ENCODE assay signal across 22 cellular contexts in genomic region chr13:87235621-87236020, GRCh38.
"Had no signal": no experiment of that assay in that cellular context is flagged by ENCODE, and none has a peak within 500 bp of the region (broad histone marks: within the 10 kb centered on the region; RNA-seq: fewer than 3 reads in every experiment).

No MANE protein-coding gene starts in this region.

- H3K36me3 Mint-ChIP-seq: activated naive CD4-positive, alpha-beta T cell treated with anti-CD3 and anti-CD28 coated beads, Interleukin-2, amount 50 U/mL, for 72 hours; naive B cell; T-cell had no signal

- H3K9me3 ChIP-seq: ascending aorta, sigmoid colon, thoracic aorta, upper lobe of left lung had no signal

- H3K27me3 ChIP-seq: ascending aorta, esophagus squamous epithelium, heart right ventricle, sigmoid colon, upper lobe of left lung had no signal

- H3K4me1 Mint-ChIP-seq: naive B cell, neural crest cell, T-cell had no signal

- H3K36me3 ChIP-seq: ascending aorta, esophagus squamous epithelium, heart right ventricle, sigmoid colon, thoracic aorta, upper lobe of left lung had no signal

- H3K4me3 ChIP-seq: ascending aorta, coronary artery, esophagus squamous epithelium, heart right ventricle, lung, sigmoid colon, thoracic aorta, upper lobe of left lung had no signal

- H3K27me3 Mint-ChIP-seq: naive B cell, T-cell had no signal

- H3K27ac ChIP-seq: ascending aorta, coronary artery, esophagus squamous epithelium, heart right ventricle, sigmoid colon, thoracic aorta, upper lobe of left lung had no signal

- ATAC-seq: activated CD8-positive, alpha-beta T cell treated with anti-CD3 and anti-CD28 coated beads, Interleukin-2, amount 10 ng/mL, durations not matched to agents 7 days and 5 days; activated naive CD4-positive, alpha-beta T cell treated with anti-CD3 and anti-CD28 coated beads, Interleukin-2, amount 50 U/mL, for 72 hours; heart right ventricle; T-cell had no signal

- H3K27ac Mint-ChIP-seq: activated CD8-positive, alpha-beta T cell treated with anti-CD3 and anti-CD28 coated beads, Interleukin-2, amount 10 ng/mL, durations not matched to agents 7 days and 5 days; activated naive CD4-positive, alpha-beta T cell treated with anti-CD3 and anti-CD28 coated beads, Interleukin-2, amount 50 U/mL, for 72 hours; naive B cell; T-cell; T-helper 2 cell treated with Interferon-gamma antibody and Interleukin-4, amounts not matched to agents 5 μg/mL and 100 μg/mL, for 36 hours had no signal

- DNase-seq: activated CD4-positive, alpha-beta T cell treated with anti-CD3 and anti-CD28 coated beads for 1 hour; activated CD4-positive, alpha-beta T cell treated with anti-CD3 and anti-CD28 coated beads, Interleukin-2, amount 50 U/mL, for 1 hour; activated CD8-positive, alpha-beta T cell treated with anti-CD3 and anti-CD28 coated beads, Interleukin-2, amount 10 ng/mL, durations not matched to agents 7 days and 5 days; cerebellar nuclear complex; esophagus squamous epithelium; heart right ventricle; kidney; naive B cell; posterior cingulate gyrus; retina; sigmoid colon; stimulated activated CD4-positive, alpha-beta T cell treated with anti-CD3 and anti-CD28 coated beads, Interleukin-4, amount 100 ng/mL, for 1 hour; stimulated activated naive CD4-positive, alpha-beta T cell; T-cell; upper lobe of left lung had no signal

- H3K4me3 Mint-ChIP-seq: activated CD8-positive, alpha-beta T cell treated with anti-CD3 and anti-CD28 coated beads, Interleukin-2, amount 10 ng/mL, durations not matched to agents 7 days and 5 days; naive B cell; neural crest cell; T-cell; T-helper 2 cell treated with Interferon-gamma antibody and Interleukin-4, amounts not matched to agents 5 μg/mL and 100 μg/mL, for 36 hours had no signal

- H3K4me1 ChIP-seq: ascending aorta, esophagus squamous epithelium, heart right ventricle, sigmoid colon, upper lobe of left lung had no signal
